9 cellular contexts compared by ENCODE assay signal in the genomic region with DNA sequence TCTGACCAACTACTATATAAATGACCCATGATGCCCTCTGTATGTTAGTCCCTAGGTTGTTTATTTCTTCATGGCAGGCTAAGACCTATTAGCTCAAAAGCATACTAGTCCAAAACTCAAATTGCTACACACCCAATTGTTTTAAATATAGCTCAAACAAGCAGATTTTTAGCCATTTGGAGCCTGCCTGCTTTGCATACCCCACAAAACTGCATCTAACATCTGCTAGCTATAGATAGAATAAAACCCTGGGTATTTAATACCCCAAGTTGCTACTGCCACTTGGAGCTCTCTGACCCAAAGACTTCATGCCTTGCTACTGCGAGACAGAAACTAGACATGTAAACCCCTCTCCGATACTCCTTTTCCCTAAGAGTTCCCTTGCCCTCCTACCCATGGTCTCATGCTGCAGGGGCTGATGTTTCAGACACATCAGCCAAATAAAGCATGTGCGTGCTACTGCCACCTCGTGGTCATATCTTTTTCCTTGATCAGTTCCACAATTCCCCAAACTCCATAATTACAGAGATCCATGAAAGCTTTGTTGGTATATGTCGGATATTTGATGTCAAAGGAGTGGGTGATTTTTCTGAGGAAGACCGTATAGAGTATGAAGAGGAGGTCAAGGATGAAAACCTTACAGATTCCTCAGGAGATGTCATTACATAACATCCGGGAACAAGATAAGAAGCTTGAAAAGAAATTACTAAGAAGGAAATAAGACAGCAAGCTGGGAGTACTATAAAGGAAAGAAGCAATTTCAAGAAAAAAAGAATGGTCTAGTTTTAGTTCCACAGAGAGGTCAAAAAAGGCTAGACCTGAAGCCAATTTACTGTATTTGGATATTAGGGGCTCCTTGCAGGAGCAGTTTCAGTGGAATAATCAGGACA.
DNase-seq lines count a peak whose midpoint lies in the region; ATAC-seq and TF ChIP-seq lines count a peak whose summit lies in the region.
"Had no signal": no experiment of that assay in that cellular context is flagged by ENCODE, and none has a peak within 500 bp of the region (broad histone marks: within the 10 kb centered on the region; RNA-seq: fewer than 3 reads in every experiment).

No MANE protein-coding gene starts in this region.

- H3K4me3 ChIP-seq in thoracic aorta = no peak overlapping the region

- TF ChIP-seq CTCF in brain (conservative IDR thresholded peaks at IDR 0.05) (peak; percentile 80 to 82), thoracic aorta (IDR thresholded peaks at IDR 0.05) (peak; percentile 57)

- H3K27me3 Mint-ChIP-seq in brain = peaks cover 3% of the 10 kb centered on the region

- no peak overlapping the region for H3K27ac ChIP-seq in thoracic aorta

- no peaks in the 10 kb centered on the region for H3K9me3 ChIP-seq in thoracic aorta

- DNase-seq in activated CD4-positive, alpha-beta T cell treated with anti-CD3 and anti-CD28 coated beads for 24 hours (ENCODE audit: low read depth in 2 of 2) = peak; percentile 1 to 5
- no peak for DNase-seq in activated CD4-positive, alpha-beta T cell treated with anti-CD3 and anti-CD28 coated beads for 1 hour
- DNase-seq in H4 (ENCODE audit: low spot score) = peak; percentile 33
- DNase-seq in NCI-H1694 treated with DMSO at 0.1 percent for 48 hours (lab: John Stamatoyannopoulos, UW) = peak; percentile 20
- DNase-seq in kidney glomerular epithelial cell (lab: John Stamatoyannopoulos, UW) = peak; percentile 17
- DNase-seq in thoracic aorta (ENCODE audit: low spot score) = no peak
- no peak for DNase-seq in activated CD4-positive, CD25-positive, alpha-beta regulatory T cell (lab: John Stamatoyannopoulos, UW)

- no peaks in the 10 kb centered on the region for H3K4me1 Mint-ChIP-seq in brain

- no peak overlapping the region for H3K4me3 Mint-ChIP-seq in brain
- H3K4me3 Mint-ChIP-seq: stimulated activated naive CD8-positive, alpha-beta T cell treated with anti-CD3 and anti-CD28 coated beads, Interleukin-15, Interleukin-2, amounts not matched to agents 100 ng/mL and 50 ng/mL, for 24 hours had no signal

- no peaks in the 10 kb centered on the region for H3K4me1 ChIP-seq in thoracic aorta (ENCODE audit: control insufficient read depth in 1 of 2, low read depth in 2 of 2)

- H3K36me3 Mint-ChIP-seq in brain = no peaks in the 10 kb centered on the region

- H3K27ac Mint-ChIP-seq in brain = no peak overlapping the region
- H3K27ac Mint-ChIP-seq: stimulated activated naive CD8-positive, alpha-beta T cell treated with anti-CD3 and anti-CD28 coated beads, Interleukin-15, Interleukin-2, amounts not matched to agents 100 ng/mL and 50 ng/mL, for 24 hours had no signal

- H3K27me3 ChIP-seq in thoracic aorta (replicated peaks; ENCODE audit: insufficient read depth) = no peaks in the 10 kb centered on the region

- ATAC-seq in thoracic aorta (ENCODE audit: insufficient number of reproducible peaks, low FRiP score, low read depth) = no peak

- H3K36me3 ChIP-seq in thoracic aorta = no peaks in the 10 kb centered on the region

- peaks cover 7 to 13% (median 8%) of the 10 kb centered on the region in 5 experiments for H3K9me3 Mint-ChIP-seq in brain

Comparison
In these comparisons a context has a peak if more than half of its experiments do, and no peak if none do; other contexts are left out.
1. DNase-seq: peak in activated CD4-positive, alpha-beta T cell treated with anti-CD3 and anti-CD28 coated beads for 24 hours (2 of 2), H4 (single experiment), NCI-H1694 treated with DMSO at 0.1 percent for 48 hours (single experiment) and kidney glomerular epithelial cell (single experiment); none in activated CD4-positive, alpha-beta T cell treated with anti-CD3 and anti-CD28 coated beads for 1 hour (single experiment), thoracic aorta (single experiment) and activated CD4-positive, CD25-positive, alpha-beta regulatory T cell (0 of 4).